ENCODE assay signal across 1 cellular context in the genomic region with DNA sequence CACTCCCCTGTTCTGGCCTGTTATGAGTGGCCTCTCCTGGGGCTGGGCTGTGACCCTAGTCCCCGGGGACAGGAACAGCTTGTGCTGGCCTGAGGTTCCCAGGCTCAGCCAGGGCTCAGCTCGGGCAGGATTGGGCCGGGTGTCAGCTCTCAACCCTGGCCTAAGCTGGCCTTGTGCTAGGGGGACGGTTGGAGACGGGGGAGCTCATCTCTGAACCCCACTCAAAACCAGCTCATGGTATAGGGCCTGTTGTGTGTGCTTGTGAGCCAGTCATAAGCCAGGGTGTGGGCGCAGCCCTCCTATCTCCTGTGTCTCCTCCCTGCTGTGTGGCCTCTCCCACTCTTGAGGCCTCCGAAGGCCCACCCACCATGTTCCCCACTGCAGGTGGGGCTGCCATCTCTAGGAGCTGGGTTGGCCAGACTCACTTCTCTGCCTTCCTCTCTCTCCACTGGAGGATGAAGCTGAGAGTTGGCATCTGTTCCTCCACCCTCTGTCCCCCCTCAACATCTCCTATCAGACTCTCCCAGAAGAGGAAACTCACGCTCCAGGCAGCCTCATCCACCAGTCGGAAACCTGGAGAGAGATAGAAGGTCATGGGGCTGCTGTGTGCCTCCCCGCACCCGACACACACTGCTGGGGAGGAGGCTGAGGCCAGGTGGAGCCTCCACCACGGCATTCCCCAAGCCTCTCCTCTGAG.
A peak's percentile ranks its signal among the peaks of the same experiment; 100 is the strongest.
TF ChIP-seq lines count a peak whose summit lies in the region.

No MANE protein-coding gene starts in this region.

TF ChIP-seq in K562, 482 proteins besides CTCF, POLR2A, EP300 and RAD21 (continued from another document):
- peak; percentile 75 for TF ChIP-seq TEAD4 (IDR thresholded peaks at IDR 0.05; ENCODE audit: low read length)
- TF ChIP-seq TEAD4 (CRISPR knock-in tag; IDR thresholded peaks at IDR 0.05; ENCODE audit: borderline replicate concordance), result no peak
- TF ChIP-seq, protein P1, sequence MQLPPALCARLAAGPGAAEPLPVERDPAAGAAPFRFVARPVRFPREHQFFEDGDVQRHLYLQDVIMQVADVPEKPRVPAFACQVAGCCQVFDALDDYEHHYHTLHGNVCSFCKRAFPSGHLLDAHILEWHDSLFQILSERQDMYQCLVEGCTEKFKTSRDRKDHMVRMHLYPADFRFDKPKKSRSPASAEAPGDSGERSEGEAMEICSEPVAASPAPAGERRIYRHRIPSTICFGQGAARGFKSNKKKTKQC (CRISPR knock-in tag; IDR thresholded peaks at IDR 0.05), result 0 out of 2 replicates have a peak, but pooled peaks have one; percentile 59
- TF ChIP-seq, protein P2, sequence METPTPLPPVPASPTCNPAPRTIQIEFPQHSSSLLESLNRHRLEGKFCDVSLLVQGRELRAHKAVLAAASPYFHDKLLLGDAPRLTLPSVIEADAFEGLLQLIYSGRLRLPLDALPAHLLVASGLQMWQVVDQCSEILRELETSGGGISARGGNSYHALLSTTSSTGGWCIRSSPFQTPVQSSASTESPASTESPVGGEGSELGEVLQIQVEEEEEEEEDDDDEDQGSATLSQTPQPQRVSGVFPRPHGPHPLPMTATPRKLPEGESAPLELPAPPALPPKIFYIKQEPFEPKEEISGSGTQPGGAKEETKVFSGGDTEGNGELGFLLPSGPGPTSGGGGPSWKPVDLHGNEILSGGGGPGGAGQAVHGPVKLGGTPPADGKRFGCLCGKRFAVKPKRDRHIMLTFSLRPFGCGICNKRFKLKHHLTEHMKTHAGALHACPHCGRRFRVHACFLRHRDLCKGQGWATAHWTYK (CRISPR knock-in tag; IDR thresholded peaks at IDR 0.05), result 0 out of 2 replicates have a peak, but pooled peaks have one; percentile 10
- no peak for TF ChIP-seq HDAC6 (IDR thresholded peaks at IDR 0.05; ENCODE audit: low read depth, low read length)
- peak; percentile 35; the same call in 1 of the 2 replicates for TF ChIP-seq MECOM (CRISPR knock-in tag; IDR thresholded peaks at IDR 0.05)
- TF ChIP-seq, protein P3, sequence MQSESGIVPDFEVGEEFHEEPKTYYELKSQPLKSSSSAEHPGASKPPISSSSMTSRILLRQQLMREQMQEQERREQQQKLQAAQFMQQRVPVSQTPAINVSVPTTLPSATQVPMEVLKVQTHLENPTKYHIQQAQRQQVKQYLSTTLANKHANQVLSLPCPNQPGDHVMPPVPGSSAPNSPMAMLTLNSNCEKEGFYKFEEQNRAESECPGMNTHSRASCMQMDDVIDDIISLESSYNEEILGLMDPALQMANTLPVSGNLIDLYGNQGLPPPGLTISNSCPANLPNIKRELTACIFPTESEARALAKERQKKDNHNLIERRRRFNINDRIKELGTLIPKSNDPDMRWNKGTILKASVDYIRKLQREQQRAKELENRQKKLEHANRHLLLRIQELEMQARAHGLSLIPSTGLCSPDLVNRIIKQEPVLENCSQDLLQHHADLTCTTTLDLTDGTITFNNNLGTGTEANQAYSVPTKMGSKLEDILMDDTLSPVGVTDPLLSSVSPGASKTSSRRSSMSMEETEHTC (IDR thresholded peaks at IDR 0.05), result peak; percentile 66; the same call in 1 of the 2 replicates
- TF ChIP-seq CGGBP1 (CRISPR knock-in tag; IDR thresholded peaks at IDR 0.05), result no peak
